Comparison of ENCODE assay signal across 14 cellular contexts in the genomic region with DNA sequence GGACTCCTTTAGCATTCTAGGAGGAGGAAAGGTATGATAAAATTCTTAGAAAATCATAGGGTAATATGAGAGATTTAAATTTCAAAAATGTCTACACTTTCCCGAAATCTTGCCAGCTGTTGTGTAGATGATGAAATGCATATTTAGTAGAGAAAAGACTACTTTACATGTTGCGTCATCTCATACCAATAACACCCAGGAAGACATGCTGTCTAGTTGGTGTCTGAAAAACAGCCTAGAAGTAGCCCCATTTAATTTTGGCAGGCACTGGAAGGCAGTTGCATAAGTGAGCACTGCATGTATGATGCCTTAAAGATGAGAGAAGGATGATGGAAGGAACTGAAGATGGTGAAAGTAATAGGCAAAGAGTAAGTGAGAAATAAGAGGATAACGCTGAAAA.
"Had no signal": no experiment of that assay in that cellular context is flagged by ENCODE, and none has a peak within 500 bp of the region (broad histone marks: within the 10 kb centered on the region; RNA-seq: fewer than 3 reads in every experiment).

No MANE protein-coding gene starts in this region.

- ATAC-seq: activated T-helper 17 cell treated with anti-CD3 and anti-CD28 coated beads, Interleukin-2, amount 50 U/mL, for 72 hours; gastrocnemius medialis; stimulated activated naive CD8-positive, alpha-beta T cell treated with anti-CD3 and anti-CD28 coated beads, Interleukin-15, Interleukin-2, amounts not matched to agents 100 U/mL and 50 U/mL, for 24 hours had no signal

- H3K4me3 ChIP-seq: gastrocnemius medialis, left ventricle myocardium inferior had no signal

- DNase-seq: activated CD4-positive, alpha-beta T cell treated with anti-CD3 and anti-CD28 coated beads, Interleukin-2, amount 10 ng/mL, durations not matched to agents 7 days and 5 days; activated CD4-positive, CD25-positive, alpha-beta regulatory T cell; activated naive CD4-positive, alpha-beta T cell treated with anti-CD3 and anti-CD28 coated beads, Interleukin-2, amount 50 U/mL, for 16 hours; activated T-cell treated with anti-CD3 and anti-CD28 coated beads for 4 hours; amygdala; dermis blood vessel endothelial cell; gastrocnemius medialis; kidney; left ventricle myocardium inferior; mesenchymal stem cell; nephron progenitor cell; stimulated activated CD4-positive, alpha-beta T cell treated with anti-CD3 and anti-CD28 coated beads, Interleukin-2, amount 100 ng/mL, for 48 hours; stimulated activated naive CD8-positive, alpha-beta T cell treated with anti-CD3 and anti-CD28 coated beads, Interleukin-15, Interleukin-2, amounts not matched to agents 100 U/mL and 50 U/mL, for 24 hours had no signal
